Comparison of ENCODE assay signal across 8 cellular contexts in genomic region chr9:78031826-78032598, GRCh38. TPM values are rescaled to one million over a fixed set of nuclear protein-coding genes. Genes with fewer than 3 reads are reported as not detected.
DNase-seq lines count a peak whose midpoint lies in the region; ATAC-seq, FAIRE-seq and TF ChIP-seq lines count a peak whose summit lies in the region.

No MANE protein-coding gene starts in this region.

- H3K9me3 ChIP-seq in keratinocyte (ENCODE audit: control insufficient read depth, low read depth, low read length): no peaks in the 10 kb centered on the region
- no peaks in the 10 kb centered on the region for H3K9me3 ChIP-seq in smooth muscle cell (replicated peaks; ENCODE audit: low read depth)

- DNase-seq in A172 (ENCODE audit: low spot score): peak; percentile 87
- DNase-seq in H54 (ENCODE audit: insufficient read length, low spot score): peak; percentile 96
- peak; percentile 88 for DNase-seq in NCI-H345 treated with DMSO at 0.1 percent for 48 hours (lab: John Stamatoyannopoulos, UW; ENCODE audit: unreplicated experiment)
- peak; percentile 80 to 84 for DNase-seq in activated CD4-positive, alpha-beta T cell treated with anti-CD3 and anti-CD28 coated beads for 4 hours
- DNase-seq in cerebellum (ENCODE audit: low spot score): peak; percentile 88
- DNase-seq in keratinocyte (ENCODE audit: low read depth, low spot score): peak; percentile 38
- DNase-seq in smooth muscle cell (lab: John Stamatoyannopoulos, UW; ENCODE audit: unreplicated experiment): peak; percentile 63

- TF ChIP-seq CTCF in keratinocyte (optimal IDR thresholded peaks at IDR 0.05 in 1 of 3, IDR thresholded peaks at IDR 0.05 in 1 of 3, conservative IDR thresholded peaks at IDR 0.05 in 1 of 3; ENCODE audit: extremely low read depth in 1 of 3, insufficient read depth in 2 of 3, low read length in 3 of 3) (no peak), smooth muscle cell (IDR thresholded peaks at IDR 0.05; ENCODE audit: borderline replicate concordance, insufficient read depth, poor library complexity, severe bottlenecking) (no peak)

- 2% methylated on average over 73 of the region's 100 CpGs for WGBS in smooth muscle cell (ENCODE audit: low lambda C conversion rate)

- ATAC-seq in GM21390 (IDR thresholded peaks at IDR 0.05; ENCODE audit: unreplicated experiment): no peak

- H3K9me1 ChIP-seq in keratinocyte (ENCODE audit: control insufficient read depth, extremely low read depth, insufficient read depth, low read length): no peaks in the 10 kb centered on the region

- peaks cover 42% of the 10 kb centered on the region for H3K79me2 ChIP-seq in keratinocyte (ENCODE audit: control insufficient read depth, insufficient read depth, low read length)
- peaks cover 37% of the 10 kb centered on the region for H3K79me2 ChIP-seq in smooth muscle cell (ENCODE audit: low read depth)

- H3K4me1 ChIP-seq in keratinocyte (ENCODE audit: control insufficient read depth, extremely low read depth, insufficient read depth, low read length) (peaks cover 36% of the 10 kb centered on the region), smooth muscle cell (ENCODE audit: low read depth) (peaks cover 37% of the 10 kb centered on the region)

- H3K36me3 ChIP-seq in keratinocyte (ENCODE audit: control insufficient read depth in 2 of 2, extremely low read depth in 1 of 2, insufficient read depth in 2 of 2, low read length in 2 of 2) (no peaks in the 10 kb centered on the region), smooth muscle cell (ENCODE audit: low read depth) (no peaks in the 10 kb centered on the region)

- H3K4me2 ChIP-seq in keratinocyte (ENCODE audit: control insufficient read depth, extremely low read depth, insufficient read depth, low read depth, low read length) (peak overlapping the region; percentile 96), smooth muscle cell (peak overlapping the region; percentile 87)

- H3F3A ChIP-seq in smooth muscle cell (ENCODE audit: low read depth): peaks cover 12% of the 10 kb centered on the region

- H3K27ac ChIP-seq in keratinocyte (ENCODE audit: control insufficient read depth, insufficient read depth, low read length): peak overlapping the region; percentile 90
- H3K27ac ChIP-seq in smooth muscle cell (ENCODE audit: low read depth): peak overlapping the region; percentile 91

- H4K20me1 ChIP-seq in keratinocyte (ENCODE audit: control insufficient read depth, extremely low read depth, insufficient read depth, low read length) (peaks cover 3% of the 10 kb centered on the region), smooth muscle cell (ENCODE audit: low read depth) (peaks cover 36% of the 10 kb centered on the region)

- H3K27me3 ChIP-seq in keratinocyte (ENCODE audit: control insufficient read depth, extremely low read depth, insufficient read depth, low read length) (no peaks in the 10 kb centered on the region), smooth muscle cell (ENCODE audit: low read depth) (no peaks in the 10 kb centered on the region)

- peak overlapping the region; percentile 88 for H2AFZ ChIP-seq in keratinocyte (ENCODE audit: control insufficient read depth, low read length)
- peak overlapping the region; percentile 88 for H2AFZ ChIP-seq in smooth muscle cell (ENCODE audit: low read depth)

- H3K9ac ChIP-seq in keratinocyte (ENCODE audit: control insufficient read depth, extremely low read depth, insufficient read depth, low read length) (peak overlapping the region; percentile 90), smooth muscle cell (ENCODE audit: low read depth) (peak overlapping the region; percentile 85)

- dilution Hi-C loops in keratinocyte (cut with MboI; ENCODE audit: extremely low pct_ligation_motif_present, low sequenced_read_pairs): no loop called here

- FAIRE-seq in H54 (lab: Jason Lieb, UNC) (peak; percentile 89), keratinocyte (lab: Jason Lieb, UNC) (no peak)

- H3K4me3 ChIP-seq in keratinocyte (ENCODE audit: control insufficient read depth in 2 of 3, extremely low read depth in 1 of 3, insufficient read depth in 2 of 3, low read depth in 1 of 3, low read length in 3 of 3): peak overlapping the region; percentile 86 to 88 (median 87)
- peak overlapping the region; percentile 69 for H3K4me3 ChIP-seq in smooth muscle cell

- TF ChIP-seq POLR2A in H54 (IDR thresholded peaks at IDR 0.05; ENCODE audit: low read depth, low read length): peak; percentile 76

RNA-seq across cellular contexts. Expression of gene GNAQ, which starts 0.4 kb away (rescaled TPM):
- total RNA-seq in A172 (2014; rRNA removed; shearing (Covaris generic)): 38.4 and 42.0 TPM in 2 replicates
- total RNA-seq in cerebellum (186 TPM), smooth muscle cell (41.4 and 49.6 TPM in 2 replicates)
- polyA plus RNA-seq in keratinocyte (47.3 to 64.3 TPM (median 54.6 TPM) in 3 replicates), smooth muscle cell (10.9 and 12.5 TPM in 2 replicates)
- polyA plus RNA-seq in keratinocyte (2011; ENCODE audit: low read depth): 10.2 TPM
- 66.9 and 119 TPM in 2 replicates for polyA plus RNA-seq in keratinocyte (2011; cell fraction: cytosol; rRNA removed)
- 90.1 and 105 TPM in 2 replicates for polyA plus RNA-seq in keratinocyte (2011; cell fraction: nucleus; rRNA removed)
- 16.3 and 33.8 TPM in 2 replicates for polyA plus RNA-seq in keratinocyte (2012; ENCODE audit: low replicate concordance)
- polyA minus RNA-seq in keratinocyte: 19.6 to 213 TPM (median 101 TPM) in 3 replicates
- 31.7 TPM for polyA minus RNA-seq in keratinocyte (2011; cell fraction: cytosol; rRNA and poly(A)+ RNA removed)
- 28.4 and 76.1 TPM in 2 replicates for polyA minus RNA-seq in keratinocyte (2011; cell fraction: nucleus; rRNA and poly(A)+ RNA removed)

Comparison
In these comparisons a context has a peak if more than half of its experiments do, and no peak if none do; other contexts are left out.
1. DNase-seq: peak in every context shown above with its lines; median percentile 96 in H54; 88 in NCI-H345 treated with DMSO at 0.1 percent for 48 hours; 88 in cerebellum; 87 in A172; 82 in activated CD4-positive, alpha-beta T cell treated with anti-CD3 and anti-CD28 coated beads for 4 hours; 63 in smooth muscle cell; 38 in keratinocyte.